17 cellular contexts compared by ENCODE assay signal in the genomic region with DNA sequence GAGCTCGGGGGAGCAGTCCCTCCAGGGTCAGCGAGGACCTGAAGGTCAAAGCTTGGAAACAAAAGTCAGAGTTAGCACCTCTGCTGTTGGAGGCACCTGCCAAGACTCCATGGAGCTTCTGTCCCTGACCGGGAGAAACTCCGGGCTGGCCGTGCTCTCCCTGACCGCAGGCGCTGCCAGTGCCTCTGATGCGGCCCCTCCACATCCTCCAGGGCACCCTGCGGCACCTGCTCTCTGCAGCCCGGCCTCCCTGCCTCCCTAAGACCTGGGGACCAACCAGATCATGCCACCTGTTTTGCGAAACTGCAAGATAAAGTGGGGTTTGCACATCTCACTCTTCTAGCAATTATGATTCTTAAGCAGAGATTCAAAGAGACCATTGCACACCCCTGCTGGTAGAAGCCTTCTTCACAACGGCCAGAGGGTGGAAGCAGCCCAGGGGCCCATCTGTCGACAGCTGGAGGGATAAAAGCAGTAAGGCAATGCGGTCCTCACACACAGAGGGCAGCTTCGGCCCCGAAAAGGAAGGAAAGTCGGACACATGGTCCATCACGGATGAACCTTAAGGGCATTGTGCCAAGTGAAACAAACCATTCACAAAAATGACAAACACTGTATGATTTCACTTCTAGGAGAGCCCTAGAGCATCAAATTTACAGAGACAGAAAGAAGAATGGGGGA.
DNase-seq lines count a peak whose midpoint lies in the region; ATAC-seq and TF ChIP-seq lines count a peak whose summit lies in the region.
"Had no signal": no experiment of that assay in that cellular context is flagged by ENCODE, and none has a peak within 500 bp of the region (broad histone marks: within the 10 kb centered on the region; RNA-seq: fewer than 3 reads in every experiment).

No MANE protein-coding gene starts in this region.

- no peak for TF ChIP-seq POLR2A in suprapubic skin (IDR thresholded peaks at IDR 0.05)

- H3K36me3 ChIP-seq in suprapubic skin, result no peaks in the 10 kb centered on the region
- H3K36me3 ChIP-seq: vagina had no signal

- H3K9me3 ChIP-seq in suprapubic skin, result no peaks in the 10 kb centered on the region
- H3K9me3 ChIP-seq: vagina had no signal

- WGBS in suprapubic skin, result 54% methylated on average over 12 of the region's 18 CpGs

- H3K4me3 ChIP-seq in coronary artery (no peak overlapping the region), suprapubic skin (no peak overlapping the region)
- H3K4me3 ChIP-seq: vagina had no signal

- peaks cover 67% of the 10 kb centered on the region for H3K27me3 ChIP-seq in suprapubic skin
- H3K27me3 ChIP-seq: vagina had no signal

- TF ChIP-seq EP300 in suprapubic skin (IDR thresholded peaks at IDR 0.05), result no peak

- no peak overlapping the region for H3K27ac ChIP-seq in coronary artery
- no peak overlapping the region for H3K27ac ChIP-seq in suprapubic skin
- H3K27ac ChIP-seq: vagina had no signal

- TF ChIP-seq CTCF in coronary artery (IDR thresholded peaks at IDR 0.05), result no peak
- TF ChIP-seq CTCF in suprapubic skin (IDR thresholded peaks at IDR 0.05), result no peak

- no peak for ATAC-seq in GM21447 (IDR thresholded peaks at IDR 0.05; ENCODE audit: unreplicated experiment)
- no peak for ATAC-seq in GM18502 (IDR thresholded peaks at IDR 0.05; ENCODE audit: poor library complexity, unreplicated experiment)
- ATAC-seq: activated CD8-positive, alpha-beta memory T cell treated with anti-CD3 and anti-CD28 coated beads, Interleukin-2, amount 10 ng/mL, durations not matched to agents 7 days and 5 days; CD8-positive, alpha-beta T cell had no signal

- DNase-seq in NCI-H82 (lab: John Stamatoyannopoulos, UW) (peak; percentile 5), NCI-H82 treated with DMSO at 0.1 percent for 48 hours (lab: John Stamatoyannopoulos, UW; ENCODE audit: unreplicated experiment) (no peak), NCI-H748 (lab: John Stamatoyannopoulos, UW; ENCODE audit: unreplicated experiment) (peak; percentile 47), coronary artery (ENCODE audit: low spot score) (peak; percentile 50), suprapubic skin (ENCODE audit: low spot score in 2 of 2) (peak; percentile 31 to 57), Kasumi-1 (lab: John Stamatoyannopoulos, UW) (no peak)
- DNase-seq: activated CD8-positive, alpha-beta memory T cell treated with anti-CD3 and anti-CD28 coated beads, Interleukin-2, amount 10 ng/mL, durations not matched to agents 7 days and 5 days; activated gamma-delta T cell treated with Interleukin-2 at 50 U/mL for 16 hours; amygdala; CD8-positive, alpha-beta T cell; cerebellar nuclear complex; occipital lobe; stimulated activated CD4-positive, alpha-beta T cell treated with anti-CD3 and anti-CD28 coated beads, Interleukin-4, amount 100 ng/mL, for 1 hour; T-helper 2 cell had no signal

- no peaks in the 10 kb centered on the region for H3K4me1 ChIP-seq in suprapubic skin
- H3K4me1 ChIP-seq: vagina had no signal

Comparison
In these comparisons a context has a peak if more than half of its experiments do, and no peak if none do; other contexts are left out.
1. DNase-seq: peak in NCI-H82 (single experiment), NCI-H748 (single experiment), coronary artery (single experiment) and suprapubic skin (2 of 2); none in NCI-H82 treated with DMSO at 0.1 percent for 48 hours (single experiment) and Kasumi-1 (0 of 2).